ENCODE assay signal across 9 cellular contexts in genomic region chr17:58328195-58329034, GRCh38. TPM values are rescaled to one million over a fixed set of nuclear protein-coding genes. Genes with fewer than 3 reads are reported as not detected.
DNase-seq lines count a peak whose midpoint lies in the region; ATAC-seq and TF ChIP-seq lines count a peak whose summit lies in the region.
"Had no signal": no experiment of that assay in that cellular context is flagged by ENCODE, and none has a peak within 500 bp of the region (broad histone marks: within the 10 kb centered on the region; RNA-seq: fewer than 3 reads in every experiment).

A gene with protein sequence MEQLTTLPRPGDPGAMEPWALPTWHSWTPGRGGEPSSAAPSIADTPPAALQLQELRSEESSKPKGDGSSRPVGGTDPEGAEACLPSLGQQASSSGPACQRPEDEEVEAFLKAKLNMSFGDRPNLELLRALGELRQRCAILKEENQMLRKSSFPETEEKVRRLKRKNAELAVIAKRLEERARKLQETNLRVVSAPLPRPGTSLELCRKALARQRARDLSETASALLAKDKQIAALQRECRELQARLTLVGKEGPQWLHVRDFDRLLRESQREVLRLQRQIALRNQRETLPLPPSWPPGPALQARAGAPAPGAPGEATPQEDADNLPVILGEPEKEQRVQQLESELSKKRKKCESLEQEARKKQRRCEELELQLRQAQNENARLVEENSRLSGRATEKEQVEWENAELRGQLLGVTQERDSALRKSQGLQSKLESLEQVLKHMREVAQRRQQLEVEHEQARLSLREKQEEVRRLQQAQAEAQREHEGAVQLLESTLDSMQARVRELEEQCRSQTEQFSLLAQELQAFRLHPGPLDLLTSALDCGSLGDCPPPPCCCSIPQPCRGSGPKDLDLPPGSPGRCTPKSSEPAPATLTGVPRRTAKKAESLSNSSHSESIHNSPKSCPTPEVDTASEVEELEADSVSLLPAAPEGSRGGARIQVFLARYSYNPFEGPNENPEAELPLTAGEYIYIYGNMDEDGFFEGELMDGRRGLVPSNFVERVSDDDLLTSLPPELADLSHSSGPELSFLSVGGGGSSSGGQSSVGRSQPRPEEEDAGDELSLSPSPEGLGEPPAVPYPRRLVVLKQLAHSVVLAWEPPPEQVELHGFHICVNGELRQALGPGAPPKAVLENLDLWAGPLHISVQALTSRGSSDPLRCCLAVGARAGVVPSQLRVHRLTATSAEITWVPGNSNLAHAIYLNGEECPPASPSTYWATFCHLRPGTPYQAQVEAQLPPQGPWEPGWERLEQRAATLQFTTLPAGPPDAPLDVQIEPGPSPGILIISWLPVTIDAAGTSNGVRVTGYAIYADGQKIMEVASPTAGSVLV (N-terminal part only) (minus strand): TSS chr17:58328795. CDS start chr17:58327920, 875 bp downstream.

- H3K4me3 ChIP-seq in Karpas-422 (ENCODE audit: low read length), result no peak within 1 kb of the TSS
- H3K4me3 ChIP-seq in heart left ventricle, result peak within 1 kb of the TSS in 2 of 12 donors; percentile 58 to 79
- H3K4me3 ChIP-seq: SJSA1 had no signal

- H3K9me2 ChIP-seq in Karpas-422 (replicated peaks; ENCODE audit: insufficient read depth, low read length), result no peaks in the 10 kb centered on the region

- ATAC-seq in GM19043 (IDR thresholded peaks at IDR 0.05; ENCODE audit: low read depth, unreplicated experiment) (peak; percentile 2), heart left ventricle (no peak), left colon (no peak)

- intact Hi-C loops in heart left ventricle (cut with DNase I) (loop anchor here in 3 of 10 donors (10.0 kb wide), 1 partner anchor 86 kb away; the partner anchor contains the start of gene RNF43 (in 3 of the 3)), left colon (cut with DNase I, micrococcal nuclease) (no loop called here)

- peak; percentile 98 for DNase-seq in Karpas-422
- peak; percentile 97 for DNase-seq in activated CD8-positive, alpha-beta memory T cell treated with anti-CD3 and anti-CD28 coated beads, Interleukin-2, amount 50 U/mL, for 48 hours
- peak in 2 of 5 donors; percentile 17 to 67 for DNase-seq in heart left ventricle
- DNase-seq in stimulated activated CD4-positive, alpha-beta T cell treated with anti-CD3 and anti-CD28 coated beads, Interleukin-12 subunit alpha, Interleukin-12 subunit beta, amount 100 ng/mL, for 4 hours, result peak; percentile 90
- DNase-seq in left colon, result no peak
- no peak for DNase-seq in NCI-H2196 treated with DMSO at 0.1 percent for 48 hours (lab: John Stamatoyannopoulos, UW; ENCODE audit: unreplicated experiment)
- DNase-seq in H4 (ENCODE audit: low spot score), result no peak

- H3K9me3 ChIP-seq in Karpas-422 (ENCODE audit: low read length) (no peaks in the 10 kb centered on the region), heart left ventricle (no peaks in the 10 kb centered on the region)
- H3K9me3 ChIP-seq: SJSA1 had no signal

- peaks cover 17% of the 10 kb centered on the region; the same call in 1 of the 2 replicates for H4K20me1 ChIP-seq in Karpas-422 (ENCODE audit: insufficient read depth, low read depth, low read length)

- H3K36me3 ChIP-seq in Karpas-422 (ENCODE audit: insufficient read depth, low read length) (peaks cover 22% of the 10 kb centered on the region), heart left ventricle (peaks cover 0 to 15% (median 0%) of the 10 kb centered on the region in 9 donors)
- H3K36me3 ChIP-seq: SJSA1 had no signal

- no peak within 1 kb of the TSS for H2AFZ ChIP-seq in Karpas-422 (ENCODE audit: low read length)

- H3K27ac ChIP-seq in Karpas-422 (ENCODE audit: low read length) (peak within 1 kb of the TSS; percentile 100), heart left ventricle (peak within 1 kb of the TSS in 1 of 12 donors; percentile 100)
- H3K27ac ChIP-seq: SJSA1 had no signal

- no peak for TF ChIP-seq POLR2A in heart left ventricle (IDR thresholded peaks at IDR 0.05)

- peak within 1 kb of the TSS; percentile 61 for H3K9ac ChIP-seq in Karpas-422 (ENCODE audit: low read length)

- H3K4me1 ChIP-seq in Karpas-422 (ENCODE audit: low read length) (peaks cover 51% of the 10 kb centered on the region), heart left ventricle (peaks cover 0 to 30% (median 0%) of the 10 kb centered on the region in 12 donors)

- peak within 1 kb of the TSS; percentile 30 for H3K4me2 ChIP-seq in Karpas-422 (ENCODE audit: low read depth, low read length, poor library complexity, severe bottlenecking)

- no peak for TF ChIP-seq CTCF in heart left ventricle (IDR thresholded peaks at IDR 0.05)

- H3K79me2 ChIP-seq in Karpas-422 (ENCODE audit: low read length), result peaks cover 13% of the 10 kb centered on the region

- 8 to 27% (median 22%) methylated on average over 14 to 23 of the region's 23 CpGs for WGBS in heart left ventricle, 4 donors

- H3K27me3 ChIP-seq in Karpas-422 (ENCODE audit: low read length) (no peaks in the 10 kb centered on the region), heart left ventricle (peaks cover 0 to 54% (median 14%) of the 10 kb centered on the region in 9 donors)

RNA-seq across cellular contexts. Expression of the gene that starts here (rescaled TPM):
- total RNA-seq in Karpas-422 (2014; rRNA removed; shearing (Covaris generic); ENCODE audit: low replicate concordance), result 7.8 and 14.0 TPM in 2 replicates
- total RNA-seq in heart left ventricle (10 to 100 TPM in 6 of 9 donors, 1 to 10 TPM in 3; 5.1 to 23.1 (median 13.3) TPM), left colon (1 to 10 TPM; 6.1 to 7.9 TPM)
- 10 to 100 TPM in 1 of 2 donors, 1 to 10 TPM in 1; 1.6 to 19.0 TPM for polyA plus RNA-seq in heart left ventricle
- not detected in 2 replicates for total RNA-seq in H4 (2014; rRNA removed; shearing (Covaris generic))

Comparison
In these comparisons a context has a peak if more than half of its experiments do, and no peak if none do; other contexts are left out.
1. DNase-seq: peak in Karpas-422 (single experiment), activated CD8-positive, alpha-beta memory T cell treated with anti-CD3 and anti-CD28 coated beads, Interleukin-2, amount 50 U/mL, for 48 hours (single experiment) and stimulated activated CD4-positive, alpha-beta T cell treated with anti-CD3 and anti-CD28 coated beads, Interleukin-12 subunit alpha, Interleukin-12 subunit beta, amount 100 ng/mL, for 4 hours (single experiment); none in left colon (0 of 2), NCI-H2196 treated with DMSO at 0.1 percent for 48 hours (single experiment) and H4 (single experiment).